ENCODE assay signal across 9 cellular contexts in the genomic region with DNA sequence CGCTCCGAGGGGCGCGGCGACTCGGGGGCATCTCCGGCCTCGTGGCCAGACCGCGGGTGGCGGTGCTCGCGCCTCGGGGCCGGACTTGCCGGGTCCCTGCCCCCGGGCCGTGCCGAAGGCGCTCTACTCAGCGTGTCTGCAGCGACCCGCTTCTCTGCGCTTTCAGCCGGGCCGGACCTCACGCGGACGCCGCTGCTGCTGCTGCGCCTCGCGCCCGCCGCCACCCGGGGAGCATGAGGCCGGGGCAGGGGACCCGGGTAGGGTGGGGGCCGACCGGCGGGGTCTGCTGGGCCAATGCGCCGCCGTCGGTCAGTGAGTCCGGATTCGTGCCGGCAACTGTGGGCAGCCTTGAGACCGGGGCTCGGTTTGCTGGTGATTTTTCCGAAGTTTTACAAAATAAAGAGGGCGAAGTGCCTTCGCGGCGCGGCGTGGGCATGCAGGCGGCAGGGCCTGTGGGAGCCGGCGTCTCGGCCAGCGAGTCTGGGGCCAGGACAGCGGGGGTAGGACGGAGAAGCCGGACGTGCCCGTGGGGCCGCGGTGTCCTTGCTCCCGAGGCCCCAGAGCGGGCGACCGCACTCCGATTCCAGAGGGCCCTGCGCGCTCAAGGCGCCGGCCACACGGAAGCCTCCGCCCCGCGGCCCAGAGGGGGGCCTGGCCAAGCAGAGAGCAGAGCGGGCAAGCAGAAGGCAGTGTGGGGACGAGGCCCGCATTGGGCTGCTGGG. TPM values are rescaled to one million over a fixed set of nuclear protein-coding genes. Genes with fewer than 3 reads are reported as not detected.
A peak's percentile ranks its signal among the peaks of the same experiment; 100 is the strongest.
DNase-seq lines count a peak whose midpoint lies in the region; ATAC-seq and TF ChIP-seq lines count a peak whose summit lies in the region.
"Had no signal": no experiment of that assay in that cellular context is flagged by ENCODE, and none has a peak within 500 bp of the region (broad histone marks: within the 10 kb centered on the region; RNA-seq: fewer than 3 reads in every experiment).

No MANE protein-coding gene starts in this region.

- TF ChIP-seq CTCF in RWPE2 (IDR thresholded peaks at IDR 0.05; ENCODE audit: poor library complexity, severe bottlenecking): no peak

- no peaks in the 10 kb centered on the region for H4K20me1 ChIP-seq in GM23248 (ENCODE audit: insufficient read depth)

- H3K4me3 ChIP-seq in GM23248: 0 out of 2 replicates have a peak overlapping the region, but pooled peaks have one; percentile 15
- no peak overlapping the region for H3K4me3 ChIP-seq in RWPE2 (ENCODE audit: severe bottlenecking)
- peak overlapping the region; percentile 24 for H3K4me3 ChIP-seq in iPS-11a (ENCODE audit: low read depth, low read length)
- peak overlapping the region; percentile 11 for H3K4me3 ChIP-seq in skeletal muscle cell (ENCODE audit: low read depth, low read length)

- H3K9ac ChIP-seq in GM23248: no peak overlapping the region

- H3K9me3 ChIP-seq in GM23248 (ENCODE audit: low read depth) (no peaks in the 10 kb centered on the region), RWPE2 (ENCODE audit: severe bottlenecking) (no peaks in the 10 kb centered on the region)

- no peak overlapping the region for H3K4me2 ChIP-seq in GM23248 (ENCODE audit: unreplicated experiment)

- DNase-seq in GM23248: peak; percentile 19
- DNase-seq in RWPE2 (ENCODE audit: low spot score): no peak
- no peak for DNase-seq in skeletal muscle cell (ENCODE audit: low read depth)
- DNase-seq: HCEC 1CT, Karpas-422 had no signal

- H2AFZ ChIP-seq in GM23248: no peak overlapping the region

- H3K27ac ChIP-seq in GM23248 (no peak overlapping the region), RWPE2 (ENCODE audit: poor library complexity, severe bottlenecking) (no peak overlapping the region)

- no peaks in the 10 kb centered on the region for H3F3A ChIP-seq in GM23248 (ENCODE audit: insufficient read depth)

- H3K79me2 ChIP-seq in GM23248 (ENCODE audit: insufficient read depth): no peaks in the 10 kb centered on the region

- H3K9me2 ChIP-seq in GM23248 (ENCODE audit: insufficient read depth): no peaks in the 10 kb centered on the region

- no peaks in the 10 kb centered on the region for H3K4me1 ChIP-seq in GM23248 (ENCODE audit: insufficient read depth)
- H3K4me1 ChIP-seq in RWPE2 (ENCODE audit: insufficient read depth, poor library complexity, severe bottlenecking): no peaks in the 10 kb centered on the region

- ATAC-seq in RWPE2 (ENCODE audit: low read depth): peak; percentile 6; the same call in 2 of the 3 replicates
- no peak for ATAC-seq in GM19328 (IDR thresholded peaks at IDR 0.05; ENCODE audit: unreplicated experiment)
- ATAC-seq in GM21717 (IDR thresholded peaks at IDR 0.05; ENCODE audit: unreplicated experiment): no peak
- no peak for ATAC-seq in GM19395 (IDR thresholded peaks at IDR 0.05; ENCODE audit: unreplicated experiment)

- H3K27me3 ChIP-seq in GM23248 (replicated peaks; ENCODE audit: insufficient read depth) (peaks cover 77% of the 10 kb centered on the region), RWPE2 (ENCODE audit: insufficient read depth, poor library complexity, severe bottlenecking) (peaks cover 88% of the 10 kb centered on the region)

- H3K36me3 ChIP-seq in GM23248 (ENCODE audit: low read depth): no peaks in the 10 kb centered on the region
- no peaks in the 10 kb centered on the region for H3K36me3 ChIP-seq in RWPE2 (ENCODE audit: low read depth)

- 1 to 2% methylated on average over 57 to 60 of the region's 85 CpGs for WGBS in GM23248 (ENCODE audit: low coverage in 1 of 2, low lambda C conversion rate in 2 of 2, missing lambda C conversion rate in 2 of 2), 2 experiments

- in situ Hi-C loops in GM23248 (cut with MboI): no loop called here

RNA-seq across cellular contexts. Expression of a gene that starts 0.7 kb away (rescaled TPM):
- total RNA-seq in GM23248 (2014; rRNA removed; shearing (Covaris generic)): not detected in 2 replicates
- not detected in 2 replicates for polyA plus RNA-seq in GM23248 (2016; fragmentation: Nextera tagmentation; extraction: Ambion mirVana)
